ENCODE assay signal across 29 cellular contexts in the genomic region with DNA sequence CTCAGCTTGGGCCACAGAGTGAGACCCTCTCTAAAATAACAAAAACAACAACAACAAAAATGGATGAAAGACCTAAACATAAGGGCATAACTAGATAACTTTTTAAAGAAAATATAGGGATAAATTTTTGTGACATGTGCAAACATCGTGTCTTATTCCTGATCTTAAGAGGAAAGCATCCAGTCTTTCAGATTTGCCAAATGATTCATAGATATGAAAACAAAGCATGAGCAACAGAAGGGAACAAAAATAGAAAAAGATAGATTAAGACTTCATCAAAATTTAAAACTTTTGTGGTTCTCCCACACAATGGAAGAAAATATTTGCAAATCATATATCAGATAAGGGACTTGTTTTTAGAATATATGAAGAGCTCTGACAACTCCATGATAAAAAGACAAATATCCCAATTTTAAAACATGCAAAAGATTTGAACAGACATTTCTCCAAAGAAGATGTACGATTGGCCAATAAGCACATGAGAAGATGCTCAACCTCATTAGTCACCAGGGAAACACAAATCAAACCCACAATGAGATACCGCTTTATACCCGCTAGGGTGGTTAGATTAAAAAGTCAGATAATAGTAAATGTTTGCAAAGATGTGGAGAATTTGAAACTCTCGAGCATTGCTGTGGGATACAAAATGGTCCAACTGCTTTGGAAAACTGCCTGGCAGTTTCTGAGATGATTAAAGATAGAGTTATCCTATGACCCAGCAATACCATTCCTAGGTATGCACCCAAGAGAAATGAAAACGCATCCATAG. TPM values are rescaled to one million over a fixed set of nuclear protein-coding genes. Genes with fewer than 3 reads are reported as not detected.
DNase-seq lines count a peak whose midpoint lies in the region; ATAC-seq and TF ChIP-seq lines count a peak whose summit lies in the region.
"Had no signal": no experiment of that assay in that cellular context is flagged by ENCODE, and none has a peak within 500 bp of the region (broad histone marks: within the 10 kb centered on the region; RNA-seq: fewer than 3 reads in every experiment).

No MANE protein-coding gene starts in this region.

- ATAC-seq in stimulated activated effector memory CD8-positive, alpha-beta T cell treated with anti-CD3 and anti-CD28 coated beads, Interleukin-12 subunit alpha, Interleukin-12 subunit beta, amount 100 ng/mL, for 72 hours: no peak
- no peak for ATAC-seq in GM21528 (IDR thresholded peaks at IDR 0.05; ENCODE audit: low FRiP score, unreplicated experiment)
- ATAC-seq: body of pancreas, HCT116 had no signal

- H2AFZ ChIP-seq in SK-N-SH (ENCODE audit: low read depth): peak overlapping the region; percentile 14; the same call in 1 of the 2 replicates

- H3K9me3 Mint-ChIP-seq in stimulated activated effector memory CD8-positive, alpha-beta T cell treated with anti-CD3 and anti-CD28 coated beads, Interleukin-12 subunit alpha, Interleukin-12 subunit beta, amount 100 ng/mL, for 72 hours: peaks cover 5% of the 10 kb centered on the region
- H3K9me3 Mint-ChIP-seq: activated T-helper 1 cell treated with anti-CD3 and anti-CD28 coated beads, Interleukin-12 subunit alpha, Interleukin-12 subunit beta, Interleukin-2, Interleukin-4 antibody, amounts not matched to agents 30 ng/mL and 10 ng/mL and 1 ng/mL, durations not matched to agents 14 hours and 24 hours and 36 hours; T-helper 2 cell treated with Interferon-gamma antibody and Interleukin-4, amounts not matched to agents 5 μg/mL and 100 μg/mL, for 36 hours had no signal

- H3F3A ChIP-seq in SK-N-SH (replicated peaks; ENCODE audit: insufficient read depth): peaks cover 35% of the 10 kb centered on the region

- no peaks in the 10 kb centered on the region for H3K36me3 Mint-ChIP-seq in stimulated activated effector memory CD8-positive, alpha-beta T cell treated with anti-CD3 and anti-CD28 coated beads, Interleukin-12 subunit alpha, Interleukin-12 subunit beta, amount 100 ng/mL, for 72 hours

- peaks cover 0 to 10% of the 10 kb centered on the region in 2 experiments; a peak in 1 of 4 replicates for H3K4me1 ChIP-seq in SK-N-SH (ENCODE audit: control insufficient read depth in 1 of 2, insufficient read depth in 2 of 2, low read depth in 1 of 2, low read length in 1 of 2)
- H3K4me1 ChIP-seq: body of pancreas, colonic mucosa, esophagus squamous epithelium had no signal

- DNase-seq in EL (peak; percentile 70), SK-N-SH (no peak), dedifferentiated amniotic fluid mesenchymal stem cell (ENCODE audit: extremely low spot score) (peak; percentile 42), non-pigmented ciliary epithelial cell (ENCODE audit: low read depth) (peak; percentile 50), NCI-H2171 (lab: John Stamatoyannopoulos, UW) (no peak)
- DNase-seq in stimulated activated effector memory CD8-positive, alpha-beta T cell treated with anti-CD3 and anti-CD28 coated beads, Interleukin-12 subunit alpha, Interleukin-12 subunit beta, amount 100 ng/mL, for 72 hours (ENCODE audit: low spot score in 2 of 2): no peak
- DNase-seq: activated CD4-positive, alpha-beta T cell treated with anti-CD3 and anti-CD28 coated beads, Interleukin-2, amount 10 ng/mL, durations not matched to agents 7 days and 5 days; activated naive CD8-positive, alpha-beta T cell treated with anti-CD3 and anti-CD28 coated beads for 36 hours; body of pancreas; colonic mucosa; DND-41; esophagus squamous epithelium; glutamatergic neuron; NCI-H1105; NCI-H1930; NCI-H226; NCI-H748 treated with DMSO at 0.1 percent for 48 hours; small intestine; stimulated activated CD4-positive, alpha-beta T cell treated with anti-CD3 and anti-CD28 coated beads, Interleukin-1b, Interleukin-23, amount 100 ng/mL, for 48 hours had no signal

- H3K9me2 ChIP-seq in SK-N-SH: no peaks in the 10 kb centered on the region

- no peak overlapping the region for H3K4me3 Mint-ChIP-seq in stimulated activated effector memory CD8-positive, alpha-beta T cell treated with anti-CD3 and anti-CD28 coated beads, Interleukin-12 subunit alpha, Interleukin-12 subunit beta, amount 100 ng/mL, for 72 hours
- H3K4me3 Mint-ChIP-seq: activated CD4-positive, alpha-beta T cell treated with anti-CD3 and anti-CD28 coated beads, Interleukin-2, amount 10 ng/mL, durations not matched to agents 7 days and 5 days; activated naive CD8-positive, alpha-beta T cell treated with anti-CD3 and anti-CD28 coated beads for 36 hours; activated T-helper 1 cell treated with anti-CD3 and anti-CD28 coated beads, Interleukin-12 subunit alpha, Interleukin-12 subunit beta, Interleukin-2, Interleukin-4 antibody, amounts not matched to agents 30 ng/mL and 10 ng/mL and 1 ng/mL, durations not matched to agents 14 hours and 24 hours and 36 hours; memory B cell; T-helper 2 cell treated with Interferon-gamma antibody and Interleukin-4, amounts not matched to agents 5 μg/mL and 100 μg/mL, for 36 hours had no signal

- H3K4me3 ChIP-seq in SK-N-SH (ENCODE audit: low read depth in 2 of 2, low read length in 1 of 2): no peak overlapping the region
- H3K4me3 ChIP-seq: body of pancreas, colonic mucosa, esophagus squamous epithelium, SK-N-MC had no signal

- TF ChIP-seq EP300 in SK-N-SH (IDR thresholded peaks at IDR 0.05; ENCODE audit: borderline replicate concordance in 1 of 2, low read depth in 1 of 2, low read length in 1 of 2): no peak

- H3K79me2 ChIP-seq in SK-N-SH (ENCODE audit: insufficient read depth): no peaks in the 10 kb centered on the region

- H3K9ac ChIP-seq in SK-N-SH: peak overlapping the region; percentile 11; the same call in 1 of the 2 replicates

- WGBS in SK-N-SH (ENCODE audit: low lambda C conversion rate): 37% methylated on average over 6 of the region's 6 CpGs

- no peak for TF ChIP-seq RAD21 in SK-N-SH (IDR thresholded peaks at IDR 0.05; ENCODE audit: low read length)

- POLR2A ChIA-PET in SK-N-SH (lab: Yijun Ruan, JAX): no interaction called here

- peak overlapping the region; percentile 31; the same call in 1 of the 2 replicates for H3K4me2 ChIP-seq in SK-N-SH

- CTCF ChIA-PET in SK-N-SH (lab: Yijun Ruan, JAX): no interaction called here

- peak; percentile 26; the same call in 1 of the 2 replicates for TF ChIP-seq CTCF in SK-N-SH (IDR thresholded peaks at IDR 0.05)

- no peaks in the 10 kb centered on the region for H3K4me1 Mint-ChIP-seq in stimulated activated effector memory CD8-positive, alpha-beta T cell treated with anti-CD3 and anti-CD28 coated beads, Interleukin-12 subunit alpha, Interleukin-12 subunit beta, amount 100 ng/mL, for 72 hours
- H3K4me1 Mint-ChIP-seq: activated CD4-positive, alpha-beta T cell treated with anti-CD3 and anti-CD28 coated beads, Interleukin-2, amount 10 ng/mL, durations not matched to agents 7 days and 5 days; activated naive CD8-positive, alpha-beta T cell treated with anti-CD3 and anti-CD28 coated beads for 36 hours; memory B cell had no signal

- H3K27ac Mint-ChIP-seq in stimulated activated effector memory CD8-positive, alpha-beta T cell treated with anti-CD3 and anti-CD28 coated beads, Interleukin-12 subunit alpha, Interleukin-12 subunit beta, amount 100 ng/mL, for 72 hours: no peak overlapping the region
- H3K27ac Mint-ChIP-seq: activated CD4-positive, alpha-beta T cell treated with anti-CD3 and anti-CD28 coated beads, Interleukin-2, amount 10 ng/mL, durations not matched to agents 7 days and 5 days; activated naive CD8-positive, alpha-beta T cell treated with anti-CD3 and anti-CD28 coated beads for 36 hours; activated T-helper 1 cell treated with anti-CD3 and anti-CD28 coated beads, Interleukin-12 subunit alpha, Interleukin-12 subunit beta, Interleukin-2, Interleukin-4 antibody, amounts not matched to agents 30 ng/mL and 10 ng/mL and 1 ng/mL, durations not matched to agents 14 hours and 24 hours and 36 hours; memory B cell; T-helper 2 cell treated with Interferon-gamma antibody and Interleukin-4, amounts not matched to agents 5 μg/mL and 100 μg/mL, for 36 hours had no signal

- H3K27me3 ChIP-seq in SK-N-SH (ENCODE audit: insufficient read depth): no peaks in the 10 kb centered on the region
- H3K27me3 ChIP-seq: body of pancreas, colonic mucosa, esophagus squamous epithelium, neutrophil had no signal

- no peaks in the 10 kb centered on the region for H4K20me1 ChIP-seq in SK-N-SH (ENCODE audit: insufficient read depth)

- H3K36me3 ChIP-seq in SK-N-SH (replicated peaks in 1 of 2; ENCODE audit: control insufficient read depth in 1 of 2, insufficient read depth in 2 of 2, low read length in 1 of 2): peaks cover 0 to 5% of the 10 kb centered on the region in 2 experiments
- H3K36me3 ChIP-seq: colonic mucosa, esophagus squamous epithelium, neutrophil had no signal

- peaks cover 8% of the 10 kb centered on the region; the same call in 1 of the 2 replicates for H3K9me3 ChIP-seq in SK-N-SH
- H3K9me3 ChIP-seq: body of pancreas, colonic mucosa, neutrophil had no signal

- peak overlapping the region in 1 of 2 experiments; percentile 85; a peak in 2 of 4 replicates for H3K27ac ChIP-seq in SK-N-SH (ENCODE audit: low read depth in 2 of 2, low read length in 1 of 2)
- H3K27ac ChIP-seq: body of pancreas, C4-2B, colonic mucosa, esophagus squamous epithelium, neutrophil, RWPE1, SK-N-MC, VCaP had no signal

TF ChIP-seq in SK-N-SH, 30 proteins besides CTCF, POLR2A, EP300 and RAD21 (continues in another document):
- peak; percentile 41; the same call in 1 of the 2 replicates for TF ChIP-seq FOSL2 (IDR thresholded peaks at IDR 0.05; ENCODE audit: borderline replicate concordance, low read depth)
- TF ChIP-seq JUND (IDR thresholded peaks at IDR 0.05): peak; percentile 51
- TF ChIP-seq, protein P1, sequence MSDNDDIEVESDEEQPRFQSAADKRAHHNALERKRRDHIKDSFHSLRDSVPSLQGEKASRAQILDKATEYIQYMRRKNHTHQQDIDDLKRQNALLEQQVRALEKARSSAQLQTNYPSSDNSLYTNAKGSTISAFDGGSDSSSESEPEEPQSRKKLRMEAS (IDR thresholded peaks at IDR 0.05; ENCODE audit: low read depth): no peak
- TF ChIP-seq RFX5 (IDR thresholded peaks at IDR 0.05; ENCODE audit: low read length): peak; percentile 93
- TF ChIP-seq, protein P2, sequence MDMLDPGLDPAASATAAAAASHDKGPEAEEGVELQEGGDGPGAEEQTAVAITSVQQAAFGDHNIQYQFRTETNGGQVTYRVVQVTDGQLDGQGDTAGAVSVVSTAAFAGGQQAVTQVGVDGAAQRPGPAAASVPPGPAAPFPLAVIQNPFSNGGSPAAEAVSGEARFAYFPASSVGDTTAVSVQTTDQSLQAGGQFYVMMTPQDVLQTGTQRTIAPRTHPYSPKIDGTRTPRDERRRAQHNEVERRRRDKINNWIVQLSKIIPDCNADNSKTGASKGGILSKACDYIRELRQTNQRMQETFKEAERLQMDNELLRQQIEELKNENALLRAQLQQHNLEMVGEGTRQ (IDR thresholded peaks at IDR 0.05; ENCODE audit: borderline replicate concordance, low read depth, low read length): no peak

RNA-seq across cellular contexts. Expression of a gene that starts 20.3 kb away (rescaled TPM):
- 73.8 and 85.9 TPM in 2 replicates for polyA plus RNA-seq in SK-N-SH (2012; rRNA removed)
- 64.9 and 80.6 TPM in 2 replicates for polyA plus RNA-seq in SK-N-SH (2012; cell fraction: cytosol; rRNA removed)
- polyA plus RNA-seq in SK-N-SH (2012; cell fraction: nucleus; rRNA removed): 163 and 169 TPM in 2 replicates

Comparison
In these comparisons a context has a peak if more than half of its experiments do, and no peak if none do; other contexts are left out.
1. DNase-seq: peak in EL (single experiment), dedifferentiated amniotic fluid mesenchymal stem cell (single experiment) and non-pigmented ciliary epithelial cell (single experiment); none in SK-N-SH (single experiment), stimulated activated effector memory CD8-positive, alpha-beta T cell treated with anti-CD3 and anti-CD28 coated beads, Interleukin-12 subunit alpha, Interleukin-12 subunit beta, amount 100 ng/mL, for 72 hours (0 of 2) and NCI-H2171 (single experiment).